Comparison of ENCODE assay signal across 1 cellular context in genomic region chr12:990308-990648, GRCh38.
TF ChIP-seq lines count a peak whose summit lies in the region.

No MANE protein-coding gene starts in this region.

TF ChIP-seq in GM12878, 131 proteins besides CTCF, POLR2A, EP300 and RAD21:
- TF ChIP-seq MTA2 (IDR thresholded peaks at IDR 0.05; ENCODE audit: low read depth) (no peak), EZH2 (IDR thresholded peaks at IDR 0.05; ENCODE audit: borderline replicate concordance, control insufficient read depth, low read depth, low read length) (no peak), ZSCAN29 (IDR thresholded peaks at IDR 0.05) (0 out of 2 replicates have a peak, but pooled peaks have one; percentile 18), ZBTB40 (IDR thresholded peaks at IDR 0.05; ENCODE audit: borderline replicate concordance) (peak; percentile 21; the same call in 1 of the 2 replicates), EGR1 (IDR thresholded peaks at IDR 0.05; ENCODE audit: borderline replicate concordance in 1 of 2, low read depth in 2 of 2, low read length in 2 of 2) (peak in 1 of 2 experiments; percentile 62; a peak in 1 of 3 replicates)
